In the genomic region with DNA sequence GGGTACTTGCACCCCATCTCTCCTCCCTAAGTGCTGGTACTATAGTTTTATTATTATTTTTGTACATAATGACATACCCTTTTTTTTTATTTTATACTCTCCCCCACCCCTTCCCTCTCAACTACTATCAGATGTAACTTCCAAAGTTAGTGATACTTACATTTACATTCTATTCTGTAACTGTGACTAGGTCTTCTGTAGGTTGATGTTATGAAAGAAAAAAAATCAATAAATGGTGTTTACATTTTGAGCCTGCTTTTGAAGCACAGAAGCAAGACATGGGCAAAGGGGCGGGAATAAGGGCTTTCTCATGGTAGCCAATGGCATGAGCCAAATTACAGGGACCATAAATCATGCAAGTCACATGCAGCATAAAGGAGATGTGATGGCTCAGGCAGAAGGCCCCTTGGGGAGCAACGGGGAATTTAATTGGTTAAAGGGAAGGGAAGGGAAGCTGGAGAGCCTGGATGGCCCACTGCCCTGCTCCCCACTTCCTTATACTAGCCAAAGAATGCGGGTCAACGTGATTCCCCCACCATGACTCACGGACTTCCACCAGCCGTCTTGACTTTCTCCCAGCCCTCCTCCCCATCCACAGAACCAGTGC, we compare ENCODE assay signal across 8 cellular contexts. TPM values are rescaled to one million over a fixed set of nuclear protein-coding genes. Genes with fewer than 3 reads are reported as not detected.
DNase-seq lines count a peak whose midpoint lies in the region; ATAC-seq and TF ChIP-seq lines count a peak whose summit lies in the region.

No MANE protein-coding gene starts in this region.

- H3K36me3 ChIP-seq in PC-9 (ENCODE audit: low read depth) (peaks cover under 1% of the 10 kb centered on the region; the same call in 1 of the 2 replicates), hepatocyte (replicated peaks; ENCODE audit: insufficient read depth, low read depth) (no peaks in the 10 kb centered on the region)

- ATAC-seq in natural killer cell = no peak
- ATAC-seq in natural killer cell treated with Interleukin-12 subunit alpha and Interleukin-12 subunit beta and Interleukin-15 and Interleukin-18, amount 100 ng/mL, for 72 hours = no peak

- peaks cover 73% of the 10 kb centered on the region for H3K4me1 ChIP-seq in PC-9 (replicated peaks; ENCODE audit: insufficient read depth)
- peaks cover 32% of the 10 kb centered on the region for H3K4me1 ChIP-seq in hepatocyte (ENCODE audit: insufficient read depth)

- H3K4me3 ChIP-seq in PC-9 = peak overlapping the region; percentile 24; the same call in 1 of the 2 replicates
- H3K4me3 ChIP-seq in hepatocyte = no peak overlapping the region

- POLR2A ChIA-PET in PC-9 (lab: Charles Lee; ENCODE audit: unreplicated experiment) = interaction anchor here (0.7 kb wide), 1 partner anchor 32 kb away, joined by 3 read pairs; no protein-coding TSS in a partner anchor

- peaks cover 40% of the 10 kb centered on the region for H3K79me2 ChIP-seq in PC-9 (ENCODE audit: low read depth)
- peaks cover 11% of the 10 kb centered on the region for H3K79me2 ChIP-seq in hepatocyte

- H2AFZ ChIP-seq in PC-9 = no peak overlapping the region
- no peak overlapping the region for H2AFZ ChIP-seq in hepatocyte

- peak overlapping the region; percentile 91 for H3K4me2 ChIP-seq in PC-9
- no peak overlapping the region for H3K4me2 ChIP-seq in hepatocyte

- H3F3A ChIP-seq in PC-9 (ENCODE audit: insufficient read depth, low read depth) = peaks cover 40% of the 10 kb centered on the region

- peaks cover 0 to 3% of the 10 kb centered on the region in 2 donors for H3K9me3 Mint-ChIP-seq in natural killer cell
- H3K9me3 Mint-ChIP-seq in natural killer cell treated with Interleukin-12 subunit alpha and Interleukin-12 subunit beta and Interleukin-15 and Interleukin-18, amount 100 ng/mL, for 72 hours = no peaks in the 10 kb centered on the region

- CTCF ChIA-PET in PC-9 (lab: Charles Lee) = no interaction called here

- H3K9me2 ChIP-seq in PC-9 (ENCODE audit: insufficient read depth) (no peaks in the 10 kb centered on the region), hepatocyte (replicated peaks; ENCODE audit: insufficient read depth) (no peaks in the 10 kb centered on the region)

- peak overlapping the region; percentile 35 for H3K4me3 Mint-ChIP-seq in natural killer cell
- H3K4me3 Mint-ChIP-seq in natural killer cell treated with Interleukin-12 subunit alpha and Interleukin-12 subunit beta and Interleukin-15 and Interleukin-18, amount 100 ng/mL, for 72 hours = no peak overlapping the region

- intact Hi-C loops in natural killer cell (cut with micrococcal nuclease) = no loop called here
- intact Hi-C loops in PC-9 (cut with micrococcal nuclease; ENCODE audit: unreplicated experiment) = loop anchor here (1.0 kb wide), 2 partner anchors 19 to 55 kb away; partner anchors contain the start of gene RSAD1

- peaks cover 0 to 6% of the 10 kb centered on the region in 2 donors for H3K27me3 Mint-ChIP-seq in natural killer cell (ENCODE audit: low read depth in 2 of 2)
- H3K27me3 Mint-ChIP-seq in natural killer cell treated with Interleukin-12 subunit alpha and Interleukin-12 subunit beta and Interleukin-15 and Interleukin-18, amount 100 ng/mL, for 72 hours = peaks cover 2 to 5% of the 10 kb centered on the region in 2 donors

- TF ChIP-seq CTCF in natural killer cell (IDR thresholded peaks at IDR 0.05) (no peak), PC-9 (conservative IDR thresholded peaks at IDR 0.05) (no peak), hepatocyte (IDR thresholded peaks at IDR 0.05; ENCODE audit: poor library complexity) (no peak)

- H3K27ac ChIP-seq in PC-9 = peak overlapping the region; percentile 92
- H3K27ac ChIP-seq in hepatocyte = peak overlapping the region; percentile 60

- no peaks in the 10 kb centered on the region for H3K36me3 Mint-ChIP-seq in natural killer cell
- no peaks in the 10 kb centered on the region for H3K36me3 Mint-ChIP-seq in natural killer cell treated with Interleukin-12 subunit alpha and Interleukin-12 subunit beta and Interleukin-15 and Interleukin-18, amount 100 ng/mL, for 72 hours

- WGBS in hepatocyte (ENCODE audit: low lambda C conversion rate, missing lambda C conversion rate) = 61% methylated on average over 6 of the region's 6 CpGs

- H4K20me1 ChIP-seq in PC-9 (ENCODE audit: insufficient read depth) = no peaks in the 10 kb centered on the region; the same call in 1 of the 2 replicates
- H4K20me1 ChIP-seq in hepatocyte (ENCODE audit: insufficient read depth, poor library complexity, severe bottlenecking) = no peaks in the 10 kb centered on the region

- peaks cover 21 to 25% of the 10 kb centered on the region in 2 donors for H3K4me1 Mint-ChIP-seq in natural killer cell
- peaks cover 11 to 19% of the 10 kb centered on the region in 2 donors for H3K4me1 Mint-ChIP-seq in natural killer cell treated with Interleukin-12 subunit alpha and Interleukin-12 subunit beta and Interleukin-15 and Interleukin-18, amount 100 ng/mL, for 72 hours (ENCODE audit: low read depth in 2 of 2)

- peak overlapping the region in 1 of 2 donors; percentile 21 for H3K27ac Mint-ChIP-seq in natural killer cell
- H3K27ac Mint-ChIP-seq in natural killer cell treated with Interleukin-12 subunit alpha and Interleukin-12 subunit beta and Interleukin-15 and Interleukin-18, amount 100 ng/mL, for 72 hours = no peak overlapping the region

- H3K27me3 ChIP-seq in PC-9 (ENCODE audit: insufficient read depth, low read depth) = no peaks in the 10 kb centered on the region
- H3K27me3 ChIP-seq in hepatocyte = no peaks in the 10 kb centered on the region

- H3K9me3 ChIP-seq in PC-9 (ENCODE audit: insufficient read depth, low read depth) (no peaks in the 10 kb centered on the region), hepatocyte (ENCODE audit: low read depth) (no peaks in the 10 kb centered on the region)

- no TSS peak for BruUV-seq in PC-9 (replicated peaks; lab: Mats Ljungman, UMichigan)

- no peak for DNase-seq in natural killer cell
- no peak for DNase-seq in natural killer cell treated with Interleukin-12 subunit alpha and Interleukin-12 subunit beta and Interleukin-15 and Interleukin-18, amount 100 ng/mL, for 72 hours (ENCODE audit: low spot score)
- DNase-seq in PC-9 = peak; percentile 90 to 100
- DNase-seq in hepatocyte (ENCODE audit: low spot score) = peak; percentile 45
- DNase-seq in GM19240 (ENCODE audit: insufficient read length, low spot score) = no peak
- no peak for DNase-seq in occipital lobe (lab: John Stamatoyannopoulos, UW)
- DNase-seq in stimulated activated CD4-positive, alpha-beta T cell treated with anti-CD3 and anti-CD28 coated beads, Interleukin-15, amount 100 ng/mL, for 24 hours = no peak
- no peak for DNase-seq in SIG-M5 treated with dmso at 0.1 percent for 504 hours (lab: John Stamatoyannopoulos, UW; ENCODE audit: unreplicated experiment)

RNA-seq across cellular contexts. Expression of gene ACSF2, which starts 2.4 kb away (rescaled TPM):
- total RNA-seq in natural killer cell = 10 to 100 TPM; 24.2 to 40.6 (median 25.8) TPM
- total RNA-seq in natural killer cell treated with Interleukin-12 subunit alpha and Interleukin-12 subunit beta and Interleukin-15 and Interleukin-18, amount 100 ng/mL, for 72 hours = 10 to 100 TPM in 1 of 2 donors, 1 to 10 TPM in 1; 6.9 to 13.4 TPM
- total RNA-seq in PC-9 (2021) = 149 and 154 TPM in 2 replicates
- 37.7 and 47.9 TPM in 2 replicates for total RNA-seq in hepatocyte
- 39.1 and 43.1 TPM in 2 replicates for polyA plus RNA-seq in hepatocyte
- 1.9 TPM for total RNA-seq in occipital lobe

RNA-seq across cellular contexts. Expression of gene LRRC59, which starts 26.3 kb away (rescaled TPM):
- total RNA-seq in natural killer cell = 10 to 100 TPM; 55.6 to 62.7 (median 56.0) TPM
- total RNA-seq in natural killer cell treated with Interleukin-12 subunit alpha and Interleukin-12 subunit beta and Interleukin-15 and Interleukin-18, amount 100 ng/mL, for 72 hours = 100 to 1,000 TPM in 1 of 2 donors, 10 to 100 TPM in 1; 90.8 to 138 TPM
- total RNA-seq in PC-9 (2021) = 72.9 and 102 TPM in 2 replicates
- 97.9 and 121 TPM in 2 replicates for total RNA-seq in hepatocyte
- 82.3 and 105 TPM in 2 replicates for polyA plus RNA-seq in hepatocyte
- 45.7 TPM for total RNA-seq in occipital lobe

RNA-seq across cellular contexts. Expression of gene CHAD, which starts 45.0 kb away (rescaled TPM):
- total RNA-seq in natural killer cell = under 1 TPM in 1 of 3 donors, not detected in 2; 0.60 TPM
- not detected for total RNA-seq in natural killer cell treated with Interleukin-12 subunit alpha and Interleukin-12 subunit beta and Interleukin-15 and Interleukin-18, amount 100 ng/mL, for 72 hours
- total RNA-seq in PC-9 (2021) = not detected in 2 replicates
- total RNA-seq in hepatocyte = 0.20 and 0.40 TPM in 2 replicates
- 1.1 and 1.8 TPM in 2 replicates for polyA plus RNA-seq in hepatocyte
- total RNA-seq in occipital lobe = not detected

RNA-seq across cellular contexts. Expression of gene EME1, which starts 50.6 kb away (rescaled TPM):
- total RNA-seq in natural killer cell (1 to 10 TPM; 2.4 to 3.2 (median 2.9) TPM), PC-9 (2021) (18.2 and 21.0 TPM in 2 replicates), hepatocyte (1.9 and 2.1 TPM in 2 replicates), occipital lobe (1.4 TPM)
- total RNA-seq in natural killer cell treated with Interleukin-12 subunit alpha and Interleukin-12 subunit beta and Interleukin-15 and Interleukin-18, amount 100 ng/mL, for 72 hours = 10 to 100 TPM; 15.8 to 40.2 TPM
- polyA plus RNA-seq in hepatocyte = 5.1 and 7.2 TPM in 2 replicates

RNA-seq across cellular contexts. Expression of gene MRPL27, which starts 50.7 kb away (rescaled TPM):
- total RNA-seq in natural killer cell (10 to 100 TPM; 16.4 to 36.6 (median 31.3) TPM), PC-9 (2021) (42.6 and 48.3 TPM in 2 replicates), hepatocyte (83.0 and 98.5 TPM in 2 replicates), occipital lobe (30.3 TPM)
- total RNA-seq in natural killer cell treated with Interleukin-12 subunit alpha and Interleukin-12 subunit beta and Interleukin-15 and Interleukin-18, amount 100 ng/mL, for 72 hours = 10 to 100 TPM; 62.7 to 77.7 TPM
- 139 TPM in 2 replicates for polyA plus RNA-seq in hepatocyte

Comparison
In these comparisons a context has a peak if more than half of its experiments do, and no peak if none do; other contexts are left out.
1. DNase-seq: peak in PC-9 (2 of 2) and hepatocyte (single experiment); none in natural killer cell (single experiment), natural killer cell treated with Interleukin-12 subunit alpha and Interleukin-12 subunit beta and Interleukin-15 and Interleukin-18, amount 100 ng/mL, for 72 hours (single experiment), GM19240 (single experiment), occipital lobe (single experiment), stimulated activated CD4-positive, alpha-beta T cell treated with anti-CD3 and anti-CD28 coated beads, Interleukin-15, amount 100 ng/mL, for 24 hours (single experiment) and SIG-M5 treated with dmso at 0.1 percent for 504 hours (single experiment).